Comparison of ENCODE assay signal across 8 cellular contexts in the genomic region with DNA sequence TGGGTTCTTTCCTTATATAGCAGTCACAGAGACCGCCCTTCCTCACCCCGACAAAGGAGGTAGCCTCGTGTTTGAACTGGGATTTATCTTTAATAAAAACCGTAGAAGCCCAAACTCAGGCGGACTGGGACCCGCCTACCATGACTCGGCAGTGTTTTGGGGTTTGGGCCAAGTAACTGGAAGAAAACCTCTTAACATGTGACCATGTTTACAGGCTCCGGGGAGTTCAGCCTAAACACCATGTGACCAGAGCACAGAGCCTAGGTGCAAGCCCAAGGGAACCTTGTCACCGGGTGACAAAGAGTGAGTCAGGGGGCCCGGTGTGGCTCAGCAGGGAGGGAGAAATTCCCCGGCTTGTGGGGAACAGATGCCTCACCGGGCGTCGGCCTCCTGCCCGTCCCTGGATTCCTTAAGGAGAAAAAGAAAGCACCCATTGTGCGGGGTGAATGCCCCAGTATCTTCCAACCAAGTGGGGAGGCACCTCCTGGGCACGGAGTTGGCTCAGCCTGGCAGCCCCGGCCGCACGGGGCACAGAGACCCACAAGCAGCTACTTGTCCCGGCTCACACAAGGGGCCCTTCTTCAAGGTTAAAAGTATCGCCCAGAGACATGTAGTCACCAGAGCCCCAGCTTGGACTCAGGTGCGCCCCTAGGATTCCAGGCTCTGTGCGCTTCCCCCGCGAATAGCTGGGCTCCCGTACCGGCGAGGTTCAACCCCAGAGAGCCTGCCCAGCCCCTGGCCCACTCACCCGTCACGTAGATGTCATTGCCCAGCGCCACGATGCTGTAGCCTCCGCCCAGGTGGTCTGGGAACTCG. TPM values are rescaled to one million over a fixed set of nuclear protein-coding genes. Genes with fewer than 3 reads are reported as not detected.
DNase-seq lines count a peak whose midpoint lies in the region; ATAC-seq and TF ChIP-seq lines count a peak whose summit lies in the region.

No MANE protein-coding gene starts in this region.

- peak overlapping the region; percentile 93 for H3K27ac ChIP-seq in PC-3 (ENCODE audit: low read length)
- peak overlapping the region; percentile 96 to 99 (median 98) for H3K27ac ChIP-seq in esophagus muscularis mucosa (replicated peaks in 1 of 4)

- H3K4me1 ChIP-seq in PC-3 (ENCODE audit: insufficient read depth, low read length) (peaks cover 30% of the 10 kb centered on the region), esophagus muscularis mucosa (peaks cover 64 to 76% (median 74%) of the 10 kb centered on the region in 4 donors)

- H3K27me3 Mint-ChIP-seq in activated T-cell treated with anti-CD3 and anti-CD28 coated beads, Interleukin-2, amount 50 U/mL, for 72 hours (ENCODE audit: low read depth), result no peaks in the 10 kb centered on the region

- H2AFZ ChIP-seq in PC-3 (ENCODE audit: low read length), result peak overlapping the region; percentile 51; the same call in 1 of the 2 replicates

- peaks cover 64% of the 10 kb centered on the region for H3K79me2 ChIP-seq in PC-3 (ENCODE audit: low read length)

- H3K27ac Mint-ChIP-seq in activated T-cell treated with anti-CD3 and anti-CD28 coated beads, Interleukin-2, amount 50 U/mL, for 72 hours, result peak overlapping the region; percentile 98

- under 1% methylated on average over 16 of the region's 35 CpGs for WGBS in esophagus muscularis mucosa

- H3K4me3 Mint-ChIP-seq in activated T-cell treated with anti-CD3 and anti-CD28 coated beads, Interleukin-2, amount 50 U/mL, for 72 hours, result peak overlapping the region; percentile 89 to 96

- peaks cover 42% of the 10 kb centered on the region for H4K20me1 ChIP-seq in PC-3 (ENCODE audit: low read length)

- peaks cover 10% of the 10 kb centered on the region for H3K36me3 ChIP-seq in GM06990 (ENCODE audit: control insufficient read depth, insufficient read depth, low read length)
- peaks cover 23% of the 10 kb centered on the region for H3K36me3 ChIP-seq in PC-3 (ENCODE audit: low read depth, low read length)
- H3K36me3 ChIP-seq in esophagus muscularis mucosa, result peaks cover 25 to 35% (median 32%) of the 10 kb centered on the region in 4 donors

- DNase-seq in GM06990 (ENCODE audit: extremely low read depth, insufficient read length) (peak; percentile 56), PC-3 (peak; percentile 100), esophagus muscularis mucosa (ENCODE audit: extremely low spot score) (peak; percentile 96), myocyte (ENCODE audit: low read depth) (peak; percentile 92)
- DNase-seq in activated T-cell treated with anti-CD3 and anti-CD28 coated beads, Interleukin-2, amount 50 U/mL, for 72 hours, result peak; percentile 88 to 93
- DNase-seq in stimulated activated naive CD4-positive, alpha-beta T cell (lab: John Stamatoyannopoulos, UW), result peak; percentile 22 to 62 (median 52)

- POLR2A ChIA-PET in PC-3 (lab: Charles Lee; ENCODE audit: unreplicated experiment), result no interaction called here

- peaks cover 4 to 9% of the 10 kb centered on the region in 2 donors for H3K36me3 Mint-ChIP-seq in activated T-cell treated with anti-CD3 and anti-CD28 coated beads, Interleukin-2, amount 50 U/mL, for 72 hours (ENCODE audit: insufficient read depth in 2 of 2)

- H3K4me3 ChIP-seq in GM06990 (replicated peaks; ENCODE audit: low read depth, low read length) (peak overlapping the region; percentile 86), PC-3 (ENCODE audit: low read length) (peak overlapping the region; percentile 86), esophagus muscularis mucosa (peak overlapping the region; percentile 70 to 83 (median 76))

- H3K4me1 Mint-ChIP-seq in activated T-cell treated with anti-CD3 and anti-CD28 coated beads, Interleukin-2, amount 50 U/mL, for 72 hours (ENCODE audit: low read depth), result peaks cover 50% of the 10 kb centered on the region

- intact Hi-C loops in PC-3 (cut with micrococcal nuclease), result loop anchor here (1.0 kb wide), 5 partner anchors 11 to 110 kb away; partner anchors contain the start of genes NOL9, PLEKHG5 and ZBTB48
- intact Hi-C loops in esophagus muscularis mucosa (cut with DNase I), result no loop called here

- TF ChIP-seq EP300 in esophagus muscularis mucosa (IDR thresholded peaks at IDR 0.05), result no peak

- H3K9me2 ChIP-seq in PC-3 (replicated peaks; ENCODE audit: low read length), result no peaks in the 10 kb centered on the region

- TF ChIP-seq POLR2A in esophagus muscularis mucosa (IDR thresholded peaks at IDR 0.05; ENCODE audit: low read depth), result peak; percentile 64

- no peaks in the 10 kb centered on the region for H3F3A ChIP-seq in PC-3 (ENCODE audit: low read length, unreplicated experiment)

- peak overlapping the region; percentile 92 for H3K4me2 ChIP-seq in PC-3 (ENCODE audit: low read length)

- CTCF ChIA-PET in PC-3 (lab: Charles Lee), result interaction anchor here (1.1 kb wide), 1 partner anchor 47 kb away, joined by 3 read pairs; the partner anchor contains the start of gene NOL9

- peak overlapping the region; percentile 91 for H3K9ac ChIP-seq in PC-3 (ENCODE audit: low read length)

- H3K9me3 ChIP-seq in PC-3 (ENCODE audit: low read length) (no peaks in the 10 kb centered on the region), esophagus muscularis mucosa (no peaks in the 10 kb centered on the region)

- peak; percentile 26 for ATAC-seq in HG02938 (IDR thresholded peaks at IDR 0.05; ENCODE audit: unreplicated experiment)
- ATAC-seq in PC-3, result peak; percentile 60
- ATAC-seq in activated T-cell treated with anti-CD3 and anti-CD28 coated beads, Interleukin-2, amount 50 U/mL, for 72 hours (replicated peaks in 1 of 2), result peak; percentile 76 to 77
- ATAC-seq in GM21723 (IDR thresholded peaks at IDR 0.05; ENCODE audit: unreplicated experiment), result no peak

- H3K27me3 ChIP-seq in GM06990 (replicated peaks; ENCODE audit: control insufficient read depth, insufficient read depth, low read length), result no peaks in the 10 kb centered on the region
- no peaks in the 10 kb centered on the region for H3K27me3 ChIP-seq in PC-3 (ENCODE audit: low read length)
- no peaks in the 10 kb centered on the region for H3K27me3 ChIP-seq in esophagus muscularis mucosa

- TF ChIP-seq CTCF in GM06990 (IDR thresholded peaks at IDR 0.05; ENCODE audit: insufficient read depth, low read length, poor library complexity, severe bottlenecking) (no peak), PC-3 (conservative IDR thresholded peaks at IDR 0.05; ENCODE audit: low read depth, low read length) (no peak; the same call in 1 of the 2 replicates), esophagus muscularis mucosa (IDR thresholded peaks at IDR 0.05) (no peak)

- TSS peak; percentile 85 for BruUV-seq in PC-3 (replicated peaks; lab: Mats Ljungman, UMichigan)

- H3K9me3 Mint-ChIP-seq in activated T-cell treated with anti-CD3 and anti-CD28 coated beads, Interleukin-2, amount 50 U/mL, for 72 hours, result no peaks in the 10 kb centered on the region

RNA-seq across cellular contexts. Expression of gene KLHL21, which starts 1.4 kb away (rescaled TPM):
- total RNA-seq in PC-3 (2014; rRNA removed), result 82.5 and 105 TPM in 2 replicates
- total RNA-seq in activated T-cell treated with anti-CD3 and anti-CD28 coated beads, Interleukin-2, amount 50 U/mL, for 72 hours, result 10 to 100 TPM; 24.2 to 26.1 TPM
- total RNA-seq in esophagus muscularis mucosa, result 100 to 1,000 TPM in 3 of 4 donors, 10 to 100 TPM in 1; 98.4 to 184 (median 130) TPM
- total RNA-seq in myocyte, result 118 and 122 TPM in 2 replicates
- polyA plus RNA-seq in myocyte (2012), result 64.9 TPM

RNA-seq across cellular contexts. Expression of gene PHF13, which starts 12.3 kb away (rescaled TPM):
- total RNA-seq in PC-3 (2014; rRNA removed), result 13.2 and 14.9 TPM in 2 replicates
- total RNA-seq in activated T-cell treated with anti-CD3 and anti-CD28 coated beads, Interleukin-2, amount 50 U/mL, for 72 hours, result 10 to 100 TPM; 16.5 to 19.3 TPM
- 10 to 100 TPM; 16.6 to 32.1 (median 27.9) TPM for total RNA-seq in esophagus muscularis mucosa
- total RNA-seq in myocyte, result 7.4 and 9.6 TPM in 2 replicates
- 14.3 TPM for polyA plus RNA-seq in myocyte (2012)

RNA-seq across cellular contexts. Expression of gene ZBTB48, which starts 21.5 kb away (rescaled TPM):
- 42.7 and 47.2 TPM in 2 replicates for total RNA-seq in PC-3 (2014; rRNA removed)
- 10 to 100 TPM; 39.2 to 50.6 TPM for total RNA-seq in activated T-cell treated with anti-CD3 and anti-CD28 coated beads, Interleukin-2, amount 50 U/mL, for 72 hours
- total RNA-seq in esophagus muscularis mucosa, result 10 to 100 TPM; 15.0 to 24.9 (median 16.4) TPM
- 14.0 and 17.5 TPM in 2 replicates for total RNA-seq in myocyte
- 19.9 TPM for polyA plus RNA-seq in myocyte (2012)

RNA-seq across cellular contexts. Expression of gene THAP3, which starts 23.4 kb away (rescaled TPM):
- 42.4 and 54.6 TPM in 2 replicates for total RNA-seq in PC-3 (2014; rRNA removed)
- total RNA-seq in activated T-cell treated with anti-CD3 and anti-CD28 coated beads, Interleukin-2, amount 50 U/mL, for 72 hours, result 10 to 100 TPM; 27.0 to 30.5 TPM
- total RNA-seq in esophagus muscularis mucosa, result 10 to 100 TPM; 13.8 to 34.6 (median 25.0) TPM
- total RNA-seq in myocyte, result 31.1 and 33.0 TPM in 2 replicates
- polyA plus RNA-seq in myocyte (2012), result 19.3 TPM

RNA-seq across cellular contexts. Expression of gene TAS1R1, which starts 46.1 kb away (rescaled TPM):
- total RNA-seq in PC-3 (2014; rRNA removed), result not detected in 2 replicates
- not detected for total RNA-seq in activated T-cell treated with anti-CD3 and anti-CD28 coated beads, Interleukin-2, amount 50 U/mL, for 72 hours
- not detected for total RNA-seq in esophagus muscularis mucosa
- 7.5 and 8.0 TPM in 2 replicates for total RNA-seq in myocyte
- 4.8 TPM for polyA plus RNA-seq in myocyte (2012)
